Comparison of ENCODE assay signal across 9 cellular contexts in genomic region chr9:107043886-107044285, GRCh38.
DNase-seq lines count a peak whose midpoint lies in the region; ATAC-seq and TF ChIP-seq lines count a peak whose summit lies in the region.
"Had no signal": no experiment of that assay in that cellular context is flagged by ENCODE, and none has a peak within 500 bp of the region (broad histone marks: within the 10 kb centered on the region; RNA-seq: fewer than 3 reads in every experiment).

No MANE protein-coding gene starts in this region.

- H3K4me1 Mint-ChIP-seq in osteocyte (ENCODE audit: unreplicated experiment), result peaks cover 23% of the 10 kb centered on the region
- H3K4me1 Mint-ChIP-seq: activated naive CD8-positive, alpha-beta T cell treated with anti-CD3 and anti-CD28 coated beads, Interleukin-2, amount 50 U/mL, for 24 hours had no signal

- no peaks in the 10 kb centered on the region for H3K27me3 Mint-ChIP-seq in osteocyte (ENCODE audit: unreplicated experiment)

- H3K36me3 Mint-ChIP-seq in osteocyte (ENCODE audit: unreplicated experiment), result no peaks in the 10 kb centered on the region

- ATAC-seq in HG02840 (IDR thresholded peaks at IDR 0.05; ENCODE audit: low FRiP score, unreplicated experiment), result no peak
- ATAC-seq: activated naive CD8-positive, alpha-beta T cell treated with anti-CD3 and anti-CD28 coated beads, Interleukin-2, amount 50 U/mL, for 24 hours had no signal

- TF ChIP-seq CTCF in osteocyte (IDR thresholded peaks at IDR 0.05), result peak; percentile 15

- no peak overlapping the region for H3K27ac Mint-ChIP-seq in osteocyte (ENCODE audit: unreplicated experiment)
- H3K27ac Mint-ChIP-seq: activated naive CD8-positive, alpha-beta T cell treated with anti-CD3 and anti-CD28 coated beads, Interleukin-2, amount 50 U/mL, for 24 hours had no signal

- no peaks in the 10 kb centered on the region for H3K9me3 Mint-ChIP-seq in osteocyte (ENCODE audit: unreplicated experiment)
- H3K9me3 Mint-ChIP-seq: activated naive CD8-positive, alpha-beta T cell treated with anti-CD3 and anti-CD28 coated beads, Interleukin-2, amount 50 U/mL, for 24 hours had no signal

- DNase-seq in EH (ENCODE audit: low read depth) (peak; percentile 6), NCI-H1694 treated with DMSO at 0.1 percent for 48 hours (lab: John Stamatoyannopoulos, UW) (peak; percentile 12), dermis blood vessel endothelial cell (peak; percentile 18), osteocyte (ENCODE audit: extremely low spot score, unreplicated experiment) (no peak), HuH-7 (ENCODE audit: low spot score) (no peak), activated gamma-delta T cell treated with Interleukin-2 at 50 U/mL for 16 hours (no peak)
- DNase-seq: activated naive CD8-positive, alpha-beta T cell treated with anti-CD3 and anti-CD28 coated beads, Interleukin-2, amount 50 U/mL, for 24 hours; stimulated activated CD4-positive, alpha-beta T cell treated with anti-CD3 and anti-CD28 coated beads, Interleukin-12 subunit alpha, Interleukin-12 subunit beta, amount 100 ng/mL, for 4 hours had no signal

- no peak overlapping the region for H3K4me3 Mint-ChIP-seq in osteocyte (ENCODE audit: unreplicated experiment)
- H3K4me3 Mint-ChIP-seq: activated naive CD8-positive, alpha-beta T cell treated with anti-CD3 and anti-CD28 coated beads, Interleukin-2, amount 50 U/mL, for 24 hours had no signal

Comparison
In these comparisons a context has a peak if more than half of its experiments do, and no peak if none do; other contexts are left out.
1. DNase-seq: peak in EH (single experiment), NCI-H1694 treated with DMSO at 0.1 percent for 48 hours (single experiment) and dermis blood vessel endothelial cell (single experiment); none in osteocyte (single experiment), HuH-7 (single experiment) and activated gamma-delta T cell treated with Interleukin-2 at 50 U/mL for 16 hours (single experiment).